Comparison of ENCODE assay signal across 25 cellular contexts in the genomic region with DNA sequence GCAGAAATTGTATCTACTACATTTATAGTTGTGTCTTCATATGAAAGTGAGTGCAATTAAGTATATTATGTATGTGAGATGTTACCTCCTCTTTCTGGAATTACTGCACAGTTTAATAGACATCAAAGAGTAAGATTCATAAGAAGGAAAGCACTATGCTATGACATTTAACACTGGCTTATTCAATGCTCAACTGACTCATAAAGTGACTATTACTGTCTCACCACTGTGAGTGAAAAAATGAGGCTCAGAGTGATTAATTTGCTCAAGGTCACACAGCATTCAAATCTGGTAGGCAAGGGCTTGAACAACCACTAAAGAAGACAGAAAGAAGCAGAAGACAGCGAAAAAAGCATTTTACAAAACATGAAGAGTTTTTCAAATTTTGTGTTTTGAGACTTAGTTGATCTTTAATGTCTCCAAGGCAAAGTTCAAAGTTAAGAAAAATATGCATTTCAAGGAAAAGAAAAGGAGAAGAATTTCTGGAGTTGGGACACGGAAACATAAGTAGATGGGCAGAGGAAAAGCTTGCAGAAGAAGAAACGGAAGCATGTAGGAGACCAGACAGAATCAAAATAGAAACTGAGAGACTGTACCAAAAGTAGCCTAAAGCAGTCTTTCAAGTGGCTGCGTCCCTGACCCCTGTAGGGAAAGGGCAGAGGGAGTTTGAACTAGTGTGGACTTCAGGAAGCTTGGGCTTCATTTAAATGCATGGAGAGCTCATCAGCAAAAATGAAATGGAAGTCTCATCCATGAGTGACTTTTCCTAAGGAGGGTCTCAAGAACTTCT.
DNase-seq lines count a peak whose midpoint lies in the region; ATAC-seq and TF ChIP-seq lines count a peak whose summit lies in the region.
"Had no signal": no experiment of that assay in that cellular context is flagged by ENCODE, and none has a peak within 500 bp of the region (broad histone marks: within the 10 kb centered on the region; RNA-seq: fewer than 3 reads in every experiment).

No MANE protein-coding gene starts in this region.

- ATAC-seq in activated T-helper 17 cell treated with anti-CD3 and anti-CD28 coated beads, Interleukin-2, amount 50 U/mL, for 72 hours (replicated peaks), result peak; percentile 74
- no peak for ATAC-seq in HG02571 (IDR thresholded peaks at IDR 0.05; ENCODE audit: unreplicated experiment)
- no peak for ATAC-seq in sciatic nerve
- ATAC-seq: T-cell had no signal

- no peaks in the 10 kb centered on the region for H3K27me3 ChIP-seq in tibial nerve
- H3K27me3 ChIP-seq: MG63, transverse colon had no signal

- intact Hi-C loops in sciatic nerve (cut with DNase I), result no loop called here

- H3K4me3 ChIP-seq in tibial nerve, result no peak overlapping the region
- H3K4me3 ChIP-seq: MG63, skin epidermis, transverse colon had no signal

- H3K4me3 Mint-ChIP-seq in HFFc6, result no peak overlapping the region
- H3K4me3 Mint-ChIP-seq in activated T-helper 17 cell treated with anti-CD3 and anti-CD28 coated beads, Interleukin-2, amount 50 U/mL, for 72 hours, result peak overlapping the region; percentile 4
- H3K4me3 Mint-ChIP-seq: CD4-positive, CD25-positive, alpha-beta regulatory T cell; stimulated activated naive CD8-positive, alpha-beta T cell treated with anti-CD3 and anti-CD28 coated beads, Interleukin-15, Interleukin-2, amounts not matched to agents 100 ng/mL and 50 ng/mL, for 24 hours; T-cell had no signal

- no peak overlapping the region for H3K27ac Mint-ChIP-seq in HFFc6
- H3K27ac Mint-ChIP-seq in activated T-helper 17 cell treated with anti-CD3 and anti-CD28 coated beads, Interleukin-2, amount 50 U/mL, for 72 hours, result peak overlapping the region; percentile 34
- H3K27ac Mint-ChIP-seq: CD4-positive, CD25-positive, alpha-beta regulatory T cell; stimulated activated naive CD8-positive, alpha-beta T cell treated with anti-CD3 and anti-CD28 coated beads, Interleukin-15, Interleukin-2, amounts not matched to agents 100 ng/mL and 50 ng/mL, for 24 hours; T-cell had no signal

- no peaks in the 10 kb centered on the region for H3K9me3 ChIP-seq in tibial nerve
- H3K9me3 ChIP-seq: MG63, transverse colon had no signal

- TF ChIP-seq POLR2A in tibial nerve (IDR thresholded peaks at IDR 0.05), result no peak

- 0 out of 2 replicates have a peak, but pooled peaks cover 9% of the 10 kb centered on the region for H3K36me3 Mint-ChIP-seq in HFFc6 (ENCODE audit: low read depth)
- H3K36me3 Mint-ChIP-seq in activated T-helper 17 cell treated with anti-CD3 and anti-CD28 coated beads, Interleukin-2, amount 50 U/mL, for 72 hours (ENCODE audit: low read depth), result no peaks in the 10 kb centered on the region
- H3K36me3 Mint-ChIP-seq: CD4-positive, CD25-positive, alpha-beta regulatory T cell; T-cell had no signal

- peaks cover 49% of the 10 kb centered on the region for H3K4me1 Mint-ChIP-seq in HFFc6 (ENCODE audit: low read depth)
- H3K4me1 Mint-ChIP-seq in activated T-helper 17 cell treated with anti-CD3 and anti-CD28 coated beads, Interleukin-2, amount 50 U/mL, for 72 hours, result no peaks in the 10 kb centered on the region
- H3K4me1 Mint-ChIP-seq: CD4-positive, CD25-positive, alpha-beta regulatory T cell; T-cell had no signal

- no peak overlapping the region for H3K27ac ChIP-seq in tibial nerve
- H3K27ac ChIP-seq: skin epidermis, transverse colon had no signal

- no peaks in the 10 kb centered on the region; the same call in none of the 2 replicates for H3K27me3 Mint-ChIP-seq in HFFc6 (ENCODE audit: insufficient read depth)
- H3K27me3 Mint-ChIP-seq in activated T-helper 17 cell treated with anti-CD3 and anti-CD28 coated beads, Interleukin-2, amount 50 U/mL, for 72 hours, result no peaks in the 10 kb centered on the region
- H3K27me3 Mint-ChIP-seq: CD4-positive, CD25-positive, alpha-beta regulatory T cell; stimulated activated naive CD8-positive, alpha-beta T cell treated with anti-CD3 and anti-CD28 coated beads, Interleukin-15, Interleukin-2, amounts not matched to agents 100 ng/mL and 50 ng/mL, for 24 hours; T-cell had no signal

- no peak for TF ChIP-seq CTCF in HFFc6 (IDR thresholded peaks at IDR 0.05)
- no peak for TF ChIP-seq CTCF in tibial nerve (IDR thresholded peaks at IDR 0.05)

- H3K9me3 Mint-ChIP-seq in HFFc6, result no peaks in the 10 kb centered on the region
- H3K9me3 Mint-ChIP-seq in activated T-helper 17 cell treated with anti-CD3 and anti-CD28 coated beads, Interleukin-2, amount 50 U/mL, for 72 hours, result peaks cover 9% of the 10 kb centered on the region

- DNase-seq in EL (peak; percentile 22), HFFc6 (peak; percentile 35), foreskin melanocyte (peak; percentile 46), tibial nerve (ENCODE audit: low spot score in 2 of 2) (no peak), sciatic nerve (ENCODE audit: low spot score) (no peak), medulla oblongata (ENCODE audit: extremely low spot score) (no peak)
- DNase-seq: activated CD4-positive, alpha-beta T cell treated with anti-CD3 and anti-CD28 coated beads for 4 hours; activated gamma-delta T cell; CD4-positive, CD25-positive, alpha-beta regulatory T cell; DMS53; effector CD4-positive, alpha-beta T cell; H7; MG63; midbrain; NCI-H146; NCI-H69; OCI-M1; SHP77 treated with DMSO at 0.1 percent for 48 hours; stimulated activated CD4-positive, alpha-beta T cell treated with anti-CD3 and anti-CD28 coated beads, Interleukin-2, amount 100 ng/mL, for 24 hours; T-cell; transverse colon had no signal

- 58 to 71% methylated on average over 4 of the region's 4 CpGs for WGBS in tibial nerve, 2 donors

- no peaks in the 10 kb centered on the region for H3K4me1 ChIP-seq in tibial nerve
- H3K4me1 ChIP-seq: transverse colon had no signal

- no peak for TF ChIP-seq EP300 in tibial nerve (IDR thresholded peaks at IDR 0.05)

- no peaks in the 10 kb centered on the region for H3K36me3 ChIP-seq in tibial nerve
- H3K36me3 ChIP-seq: MG63, transverse colon had no signal

Comparison
In these comparisons a context has a peak if more than half of its experiments do, and no peak if none do; other contexts are left out.
1. DNase-seq: peak in EL (single experiment), HFFc6 (single experiment) and foreskin melanocyte (single experiment); none in tibial nerve (0 of 2), sciatic nerve (single experiment) and medulla oblongata (single experiment).